ENCODE assay signal across 9 cellular contexts in the genomic region with DNA sequence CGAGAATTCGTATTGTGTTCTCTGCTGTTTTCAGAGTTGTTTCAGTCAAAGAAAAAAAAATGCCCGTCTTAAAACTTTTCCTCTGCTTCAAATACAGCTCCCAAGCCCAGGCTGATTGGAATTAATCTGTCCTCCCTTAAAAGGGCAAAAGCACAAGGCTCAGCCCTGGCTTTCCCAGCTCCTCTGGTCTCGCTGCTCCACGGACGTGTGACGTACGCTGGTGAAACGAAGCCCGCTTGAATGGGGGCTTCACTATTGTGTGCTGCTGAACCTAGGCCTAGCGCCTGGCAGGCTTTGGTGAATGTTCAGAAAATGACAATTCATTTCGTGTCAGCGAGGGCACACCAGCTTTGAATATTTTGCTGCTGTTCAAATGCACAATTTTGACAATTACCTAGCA. TPM values are rescaled to one million over a fixed set of nuclear protein-coding genes. Genes with fewer than 3 reads are reported as not detected.
DNase-seq lines count a peak whose midpoint lies in the region; FAIRE-seq and TF ChIP-seq lines count a peak whose summit lies in the region.
"Had no signal": no experiment of that assay in that cellular context is flagged by ENCODE, and none has a peak within 500 bp of the region (broad histone marks: within the 10 kb centered on the region; RNA-seq: fewer than 3 reads in every experiment).

No MANE protein-coding gene starts in this region.

- in situ Hi-C loops in GM13976 (cut with MboI; ENCODE audit: low sequenced_read_pairs, unreplicated experiment): no loop called here

- intact Hi-C loops in spleen (cut with DNase I; ENCODE audit: low total_unique reads): no loop called here

- no peaks in the 10 kb centered on the region for H3K79me2 ChIP-seq in astrocyte (ENCODE audit: insufficient read depth, low read length)

- no peak overlapping the region for H3K14ac ChIP-seq in mesenchymal stem cell (ENCODE audit: low read length in 2 of 2)

- H3K27ac ChIP-seq in astrocyte (ENCODE audit: low read depth, low read length) (no peak overlapping the region), mesenchymal stem cell (ENCODE audit: low read length, poor library complexity, severe bottlenecking) (no peak overlapping the region), spleen (peak overlapping the region in 7 of 8 donors; percentile 89 to 94 (median 90))

- no peak for TF ChIP-seq POLR2A in spleen (IDR thresholded peaks at IDR 0.05)

- H2AFZ ChIP-seq in astrocyte (ENCODE audit: low read depth, low read length) (peak overlapping the region; percentile 91), mesenchymal stem cell (ENCODE audit: low read depth, low read length) (no peak overlapping the region)

- no peak overlapping the region for H2BK120ac ChIP-seq in mesenchymal stem cell (ENCODE audit: low read depth, low read length)

- H3K18ac ChIP-seq in mesenchymal stem cell (ENCODE audit: low read depth in 1 of 2, low read length in 2 of 2): no peak overlapping the region

- no peaks in the 10 kb centered on the region for H3K79me1 ChIP-seq in mesenchymal stem cell (replicated peaks; ENCODE audit: low read length, poor library complexity, severe bottlenecking)

- H3K9me3 ChIP-seq in astrocyte (ENCODE audit: insufficient read depth, low read depth, low read length) (peaks cover 18% of the 10 kb centered on the region), mesenchymal stem cell (ENCODE audit: control insufficient read depth, low read length) (peaks cover 34% of the 10 kb centered on the region), spleen (peaks cover 0 to 100% (median 73%) of the 10 kb centered on the region in 8 donors)

- H4K20me1 ChIP-seq in astrocyte (ENCODE audit: insufficient read depth, low read length): no peaks in the 10 kb centered on the region

- H3K4me3 Mint-ChIP-seq in astrocyte (ENCODE audit: unreplicated experiment): no peak overlapping the region

- H3K36me3 Mint-ChIP-seq in astrocyte (ENCODE audit: low read depth, unreplicated experiment): peaks cover 12% of the 10 kb centered on the region

- no peak overlapping the region for H2BK5ac ChIP-seq in mesenchymal stem cell (ENCODE audit: low read depth, low read length, poor library complexity, severe bottlenecking)

- DNase-seq in GM13976 (ENCODE audit: low spot score) (peak; percentile 12), astrocyte (ENCODE audit: low read depth) (no peak), mesenchymal stem cell (no peak), spleen (no peak), GOT3 (lab: John Stamatoyannopoulos, UW) (no peak), cerebellar cortex (ENCODE audit: low spot score) (no peak), NCI-H748 (lab: John Stamatoyannopoulos, UW; ENCODE audit: unreplicated experiment) (no peak)
- DNase-seq in stimulated activated CD4-positive, alpha-beta T cell treated with anti-CD3 and anti-CD28 coated beads, Interleukin-1b, Interleukin-23, amount 100 ng/mL, for 48 hours: no peak

- no peak overlapping the region for H2AK5ac ChIP-seq in mesenchymal stem cell (ENCODE audit: low read length, severe bottlenecking)

- H2BK15ac ChIP-seq in mesenchymal stem cell (ENCODE audit: low read depth, poor library complexity, severe bottlenecking): no peak overlapping the region

- H3K4me2 ChIP-seq in astrocyte (ENCODE audit: low read length): peak overlapping the region; percentile 80
- no peak overlapping the region for H3K4me2 ChIP-seq in mesenchymal stem cell (ENCODE audit: low read length, poor library complexity, severe bottlenecking)

- H4K91ac ChIP-seq in mesenchymal stem cell (ENCODE audit: low read length): no peak overlapping the region

- H3K36me3 ChIP-seq in astrocyte (ENCODE audit: insufficient read depth, low read length) (no peaks in the 10 kb centered on the region), mesenchymal stem cell (ENCODE audit: control insufficient read depth in 1 of 2, insufficient read depth in 2 of 2, low read depth in 1 of 2, low read length in 2 of 2) (peaks cover 12 to 15% of the 10 kb centered on the region in 2 experiments), spleen (peaks cover 0 to 12% (median 0%) of the 10 kb centered on the region in 6 donors)

- H2BK12ac ChIP-seq in mesenchymal stem cell (ENCODE audit: low read length in 2 of 2): no peak overlapping the region

- H3K4me3 ChIP-seq in astrocyte (ENCODE audit: insufficient read depth, low read depth, low read length): peak overlapping the region; percentile 39
- H3K4me3 ChIP-seq in mesenchymal stem cell (ENCODE audit: insufficient read depth in 1 of 2, low read depth in 1 of 2, low read length in 2 of 2): peak overlapping the region in 1 of 2 experiments; percentile 71
- peak overlapping the region in 3 of 8 donors; percentile 52 to 77 (median 59) for H3K4me3 ChIP-seq in spleen

- H3K4ac ChIP-seq in mesenchymal stem cell (ENCODE audit: low read depth in 1 of 2, low read length in 2 of 2): no peak overlapping the region

- no peaks in the 10 kb centered on the region for H3K4me1 ChIP-seq in astrocyte (ENCODE audit: insufficient read depth, low read length)
- H3K4me1 ChIP-seq in mesenchymal stem cell (ENCODE audit: control insufficient read depth, insufficient read depth, low read depth, low read length): peaks cover 5% of the 10 kb centered on the region
- peaks cover 0 to 13% (median 5%) of the 10 kb centered on the region in 6 donors for H3K4me1 ChIP-seq in spleen

- peak overlapping the region; percentile 81 for H4K8ac ChIP-seq in mesenchymal stem cell (ENCODE audit: low read length)

- peaks cover 39% of the 10 kb centered on the region for H3K9me3 Mint-ChIP-seq in astrocyte (ENCODE audit: unreplicated experiment)

- no peaks in the 10 kb centered on the region for H3K4me1 Mint-ChIP-seq in astrocyte (ENCODE audit: low read depth, unreplicated experiment)

- no peak for FAIRE-seq in astrocyte (lab: Jason Lieb, UNC)

- 94% methylated on average over 13 of the region's 13 CpGs for WGBS in mesenchymal stem cell
- WGBS in spleen, 5 donors: 93 to 98% (median 97%) methylated on average over 13 of the region's 13 CpGs

- H3K27me3 Mint-ChIP-seq in astrocyte (ENCODE audit: low read depth, unreplicated experiment): peaks cover 3% of the 10 kb centered on the region

- TF ChIP-seq CTCF in GM13976 (IDR thresholded peaks at IDR 0.05; ENCODE audit: borderline replicate concordance, control extremely low read depth, extremely low read depth, insufficient read depth, missing control alignments): no peak
- TF ChIP-seq CTCF in astrocyte (IDR thresholded peaks at IDR 0.05; ENCODE audit: insufficient read depth, low read depth, low read length): no peak
- no peak for TF ChIP-seq CTCF in spleen (IDR thresholded peaks at IDR 0.05 in 8 of 11, conservative IDR thresholded peaks at IDR 0.05 in 3 of 11)

- H3K27me3 ChIP-seq in astrocyte (ENCODE audit: insufficient read depth, low read length) (no peaks in the 10 kb centered on the region), mesenchymal stem cell (ENCODE audit: control insufficient read depth in 1 of 2, insufficient read depth in 1 of 2, low read length in 2 of 2) (no peaks in the 10 kb centered on the region), spleen (replicated peaks in 1 of 7) (peaks cover 0 to 33% (median 0%) of the 10 kb centered on the region in 7 donors)

- H3K9ac ChIP-seq in astrocyte (ENCODE audit: low read length) (no peak overlapping the region), mesenchymal stem cell (ENCODE audit: low read length) (peak overlapping the region; percentile 89)

- no peak overlapping the region for H3K27ac Mint-ChIP-seq in astrocyte (ENCODE audit: unreplicated experiment)

- H3K23ac ChIP-seq in mesenchymal stem cell (ENCODE audit: low read length in 2 of 2): no peak overlapping the region

RNA-seq across cellular contexts. Expression of a gene that starts 0.7 kb away (rescaled TPM):
- total RNA-seq in astrocyte (1.5 and 1.7 TPM in 2 replicates), spleen (1 to 10 TPM; 3.6 to 9.4 (median 8.1) TPM)
- polyA plus RNA-seq in mesenchymal stem cell (2013, experiment 1 of 2): 1.2 TPM
- 1.2 TPM for polyA plus RNA-seq in mesenchymal stem cell (2013, experiment 2 of 2)
- polyA plus RNA-seq in spleen: 1 to 10 TPM; 4.8 to 6.5 (median 5.1) TPM
- total RNA-seq: HT1080 had no signal

RNA-seq across cellular contexts. Expression of a gene that starts 24.6 kb away (rescaled TPM):
- total RNA-seq in astrocyte (not detected in 2 replicates), spleen (not detected)
- 0.39 TPM for polyA plus RNA-seq in mesenchymal stem cell (2013, experiment 1 of 2)
- 0.49 TPM for polyA plus RNA-seq in mesenchymal stem cell (2013, experiment 2 of 2)
- under 1 TPM in 2 of 3 donors, not detected in 1; 0.08 to 0.24 TPM for polyA plus RNA-seq in spleen
- total RNA-seq: HT1080 had no signal

RNA-seq across cellular contexts. Expression of a gene that starts 39.6 kb away (rescaled TPM):
- 28.6 and 31.8 TPM in 2 replicates for total RNA-seq in astrocyte
- 23.0 TPM for polyA plus RNA-seq in mesenchymal stem cell (2013, experiment 1 of 2)
- polyA plus RNA-seq in mesenchymal stem cell (2013, experiment 2 of 2): 23.2 TPM
- 10 to 100 TPM; 46.1 to 71.7 (median 62.5) TPM for total RNA-seq in spleen
- 10 to 100 TPM; 39.8 to 46.5 (median 42.2) TPM for polyA plus RNA-seq in spleen

RNA-seq across cellular contexts. Expression of a gene that starts 55.8 kb away (rescaled TPM):
- total RNA-seq in astrocyte (13.5 and 14.3 TPM in 2 replicates), spleen (10 to 100 TPM; 12.4 to 25.3 (median 17.3) TPM)
- polyA plus RNA-seq in mesenchymal stem cell (2013, experiment 1 of 2): 5.3 TPM
- polyA plus RNA-seq in mesenchymal stem cell (2013, experiment 2 of 2): 4.8 TPM
- polyA plus RNA-seq in spleen: 10 to 100 TPM in 1 of 3 donors, 1 to 10 TPM in 2; 5.6 to 12.4 (median 9.3) TPM

Comparison
In these comparisons a context has a peak if more than half of its experiments do, and no peak if none do; other contexts are left out.
1. H3K27ac ChIP-seq: peak in spleen (7 of 8); none in astrocyte (single experiment) and mesenchymal stem cell (single experiment).